17 cellular contexts compared by ENCODE assay signal in the genomic region with DNA sequence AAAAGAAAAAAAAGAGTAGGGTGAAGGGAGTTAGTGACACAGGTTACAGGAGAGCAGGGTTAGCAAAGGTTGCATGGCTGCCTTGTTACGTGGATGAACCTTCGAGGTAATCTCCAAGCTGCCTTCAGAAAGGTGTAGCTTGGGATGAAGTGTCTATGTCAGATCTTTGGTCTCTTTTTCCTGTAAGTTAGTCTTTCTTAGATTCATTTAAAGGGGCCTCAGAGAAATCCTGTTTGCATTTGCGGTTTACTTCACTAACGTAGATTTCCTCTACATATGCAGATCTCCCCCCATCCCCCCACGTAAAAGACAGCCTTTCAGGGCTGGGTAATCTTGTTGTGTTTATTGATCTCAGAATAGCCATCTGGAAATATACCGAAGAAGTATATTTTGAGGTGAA.
DNase-seq lines count a peak whose midpoint lies in the region; ATAC-seq and TF ChIP-seq lines count a peak whose summit lies in the region.
"Had no signal": no experiment of that assay in that cellular context is flagged by ENCODE, and none has a peak within 500 bp of the region (broad histone marks: within the 10 kb centered on the region; RNA-seq: fewer than 3 reads in every experiment).

No MANE protein-coding gene starts in this region.

- H3K36me3 ChIP-seq in mesendoderm (ENCODE audit: control insufficient read depth, insufficient read depth, low read length) (no peaks in the 10 kb centered on the region), transverse colon (peaks cover 0 to 2% (median 0%) of the 10 kb centered on the region in 4 donors)
- H3K36me3 ChIP-seq: left lung, neutrophil had no signal

- no peak overlapping the region for H4K91ac ChIP-seq in H9 (ENCODE audit: insufficient read length, low read depth, low read length)

- H3K9ac ChIP-seq in H9 (ENCODE audit: extremely low read depth, insufficient read length, low read length) (no peak overlapping the region), mesendoderm (ENCODE audit: low read length) (peak overlapping the region; percentile 15)

- H2AFZ ChIP-seq in H9 (ENCODE audit: low read length), result no peak overlapping the region

- CTCF ChIA-PET in activated CD8-positive, alpha-beta memory T cell treated with anti-CD3 and anti-CD28 coated beads, Interleukin-2, amount 10 ng/mL, durations not matched to agents 7 days and 5 days (lab: Charles Lee), result interaction anchor here (2.3 kb wide), 1 partner anchor 11 kb away, joined by 11 read pairs; no protein-coding TSS in a partner anchor
- CTCF ChIA-PET in activated CD8-positive, alpha-beta T cell treated with anti-CD3 and anti-CD28 coated beads, Interleukin-2, amount 10 ng/mL, durations not matched to agents 7 days and 5 days (lab: Charles Lee), result interaction anchor here (0.6 to 1.4 kb wide), 4 partner anchors 8 to 86 kb away, joined by 3 to 15 read pairs (median 3); no protein-coding TSS in a partner anchor

- DNase-seq in activated CD8-positive, alpha-beta memory T cell treated with anti-CD3 and anti-CD28 coated beads, Interleukin-2, amount 10 ng/mL, durations not matched to agents 7 days and 5 days, result peak; percentile 43
- no peak for DNase-seq in activated CD8-positive, alpha-beta memory T cell treated with anti-CD3 and anti-CD28 coated beads, Interleukin-2, amount 50 U/mL, for 48 hours
- no peak for DNase-seq in H9
- peak; percentile 68 for DNase-seq in activated CD8-positive, alpha-beta T cell treated with anti-CD3 and anti-CD28 coated beads, Interleukin-2, amount 10 ng/mL, durations not matched to agents 7 days and 5 days
- DNase-seq in mesendoderm, result no peak
- no peak for DNase-seq in COR-L47 (lab: John Stamatoyannopoulos, UW)
- DNase-seq in transverse colon, result no peak
- no peak for DNase-seq in ecto neural progenitor cell (ENCODE audit: low spot score)
- DNase-seq: activated CD4-positive, CD25-positive, alpha-beta regulatory T cell; cortex of kidney; erythroblast; left lung; NCI-H226; retina had no signal

- H3K4me3 Mint-ChIP-seq in activated CD8-positive, alpha-beta memory T cell treated with anti-CD3 and anti-CD28 coated beads, Interleukin-2, amount 10 ng/mL, durations not matched to agents 7 days and 5 days, result peak overlapping the region; percentile 31
- H3K4me3 Mint-ChIP-seq in H9, result peak overlapping the region in 1 of 2 experiments; percentile 61; a peak in 3 of 5 replicates
- H3K4me3 Mint-ChIP-seq in activated CD8-positive, alpha-beta T cell treated with anti-CD3 and anti-CD28 coated beads, Interleukin-2, amount 10 ng/mL, durations not matched to agents 7 days and 5 days, result peak overlapping the region; percentile 65

- no peak overlapping the region for H3K4ac ChIP-seq in H9 (ENCODE audit: low read depth, low read length)
- no peak overlapping the region for H3K4ac ChIP-seq in mesendoderm (ENCODE audit: low read depth, low read length)

- H2AK5ac ChIP-seq in H9 (ENCODE audit: insufficient read length, low read length) (no peak overlapping the region), mesendoderm (ENCODE audit: low read length) (no peak overlapping the region)

- no peak overlapping the region for H4K5ac ChIP-seq in H9 (ENCODE audit: insufficient read length, low read depth, low read length)
- no peak overlapping the region for H4K5ac ChIP-seq in mesendoderm (ENCODE audit: low read length)

- peaks cover 3% of the 10 kb centered on the region for H3K36me3 Mint-ChIP-seq in activated CD8-positive, alpha-beta memory T cell treated with anti-CD3 and anti-CD28 coated beads, Interleukin-2, amount 10 ng/mL, durations not matched to agents 7 days and 5 days
- peaks cover 11 to 34% (median 34%) of the 10 kb centered on the region in 3 experiments for H3K36me3 Mint-ChIP-seq in H9 (ENCODE audit: insufficient read depth in 1 of 3, low read depth in 3 of 3)
- peaks cover 13% of the 10 kb centered on the region for H3K36me3 Mint-ChIP-seq in activated CD8-positive, alpha-beta T cell treated with anti-CD3 and anti-CD28 coated beads, Interleukin-2, amount 10 ng/mL, durations not matched to agents 7 days and 5 days (ENCODE audit: low read depth)

- no peak overlapping the region for H2BK120ac ChIP-seq in H9 (ENCODE audit: low read depth, low read length, poor library complexity, severe bottlenecking)
- H2BK120ac ChIP-seq in mesendoderm (ENCODE audit: low read depth, low read length), result no peak overlapping the region

- TF ChIP-seq CTCF in H9 (conservative IDR thresholded peaks at IDR 0.05), result no peak
- TF ChIP-seq CTCF in transverse colon (IDR thresholded peaks at IDR 0.05), result no peak

- no peaks in the 10 kb centered on the region for H4K20me1 ChIP-seq in H9 (ENCODE audit: control insufficient read depth, insufficient read depth, insufficient read length)

- no peak for TF ChIP-seq EP300 in transverse colon (IDR thresholded peaks at IDR 0.05; ENCODE audit: low read depth)

- H3K18ac ChIP-seq in H9 (ENCODE audit: insufficient read length, low read depth, low read length) (no peak overlapping the region), mesendoderm (ENCODE audit: low read length) (no peak overlapping the region)

- no peak for TF ChIP-seq POLR2A in transverse colon (IDR thresholded peaks at IDR 0.05)

- H4K8ac ChIP-seq in H9 (replicated peaks; ENCODE audit: insufficient read length, low read depth, low read length) (no peak overlapping the region), mesendoderm (ENCODE audit: low read depth, low read length) (no peak overlapping the region)

- H3K27me3 ChIP-seq in H9 (ENCODE audit: insufficient read depth, low read length) (no peaks in the 10 kb centered on the region), mesendoderm (ENCODE audit: insufficient read depth, low read length, poor library complexity) (no peaks in the 10 kb centered on the region), transverse colon (no peaks in the 10 kb centered on the region)
- H3K27me3 ChIP-seq: left lung, neutrophil had no signal

- H3K23ac ChIP-seq in H9 (ENCODE audit: insufficient read length, low read depth, low read length) (no peak overlapping the region), mesendoderm (ENCODE audit: low read length) (no peak overlapping the region)

- intact Hi-C loops in transverse colon (cut with DNase I; ENCODE audit: low total_unique reads), result no loop called here

- no CpG with 5 or more reads among the region's 6 CpGs for WGBS in H9 (ENCODE audit: extremely low coverage, insufficient read length, low lambda C conversion rate)
- no CpG with 5 or more reads among the region's 6 CpGs for WGBS in mesendoderm (ENCODE audit: extremely low coverage, insufficient coverage, low lambda C conversion rate)
- WGBS in transverse colon (ENCODE audit: low coverage in 1 of 2), 2 donors, result 89 to 92% methylated on average over 6 of the region's 6 CpGs

- H2BK20ac ChIP-seq in H9 (ENCODE audit: low read depth, low read length, poor library complexity, severe bottlenecking), result no peak overlapping the region

- peak; percentile 45 for ATAC-seq in activated CD8-positive, alpha-beta memory T cell treated with anti-CD3 and anti-CD28 coated beads, Interleukin-2, amount 10 ng/mL, durations not matched to agents 7 days and 5 days
- ATAC-seq in activated CD8-positive, alpha-beta T cell treated with anti-CD3 and anti-CD28 coated beads, Interleukin-2, amount 10 ng/mL, durations not matched to agents 7 days and 5 days, result peak; percentile 66

- H3K56ac ChIP-seq in H9 (ENCODE audit: insufficient read length, low read depth, low read length) (no peak overlapping the region), mesendoderm (ENCODE audit: low read length) (peak overlapping the region; percentile 63)

- H3K27ac Mint-ChIP-seq in activated CD8-positive, alpha-beta memory T cell treated with anti-CD3 and anti-CD28 coated beads, Interleukin-2, amount 10 ng/mL, durations not matched to agents 7 days and 5 days, result peak overlapping the region; percentile 50
- H3K27ac Mint-ChIP-seq in H9, result peak overlapping the region; percentile 74 to 89 (median 83); a peak in 5 of 7 replicates
- peak overlapping the region; percentile 89 for H3K27ac Mint-ChIP-seq in activated CD8-positive, alpha-beta T cell treated with anti-CD3 and anti-CD28 coated beads, Interleukin-2, amount 10 ng/mL, durations not matched to agents 7 days and 5 days

- H3K79me1 ChIP-seq in H9 (ENCODE audit: insufficient read depth, low read depth, low read length, poor library complexity, severe bottlenecking) (peaks cover 4% of the 10 kb centered on the region), mesendoderm (ENCODE audit: low read length) (peaks cover 5% of the 10 kb centered on the region)

- peaks cover 31% of the 10 kb centered on the region for H3K4me1 Mint-ChIP-seq in activated CD8-positive, alpha-beta memory T cell treated with anti-CD3 and anti-CD28 coated beads, Interleukin-2, amount 10 ng/mL, durations not matched to agents 7 days and 5 days
- H3K4me1 Mint-ChIP-seq in H9, result peaks cover 29 to 49% of the 10 kb centered on the region in 2 experiments
- peaks cover 43% of the 10 kb centered on the region for H3K4me1 Mint-ChIP-seq in activated CD8-positive, alpha-beta T cell treated with anti-CD3 and anti-CD28 coated beads, Interleukin-2, amount 10 ng/mL, durations not matched to agents 7 days and 5 days (ENCODE audit: low read depth)

- H3K14ac ChIP-seq in H9 (ENCODE audit: insufficient read depth, low read length), result no peak overlapping the region

- H3K27me3 Mint-ChIP-seq in activated CD8-positive, alpha-beta memory T cell treated with anti-CD3 and anti-CD28 coated beads, Interleukin-2, amount 10 ng/mL, durations not matched to agents 7 days and 5 days, result no peaks in the 10 kb centered on the region
- no peaks in the 10 kb centered on the region; the same call in 1 of the 2 replicates for H3K27me3 Mint-ChIP-seq in H9 (ENCODE audit: low read depth)
- no peaks in the 10 kb centered on the region for H3K27me3 Mint-ChIP-seq in activated CD8-positive, alpha-beta T cell treated with anti-CD3 and anti-CD28 coated beads, Interleukin-2, amount 10 ng/mL, durations not matched to agents 7 days and 5 days (ENCODE audit: low read depth)

- H3K4me2 ChIP-seq in H9 (ENCODE audit: insufficient read depth, insufficient read length, low read length) (peak overlapping the region; percentile 4), mesendoderm (ENCODE audit: low read length) (no peak overlapping the region)

- H3K4me3 ChIP-seq in mesendoderm (ENCODE audit: low read length) (no peak overlapping the region), transverse colon (no peak overlapping the region)
- H3K4me3 ChIP-seq: HAP-1, left lung had no signal

- H3K4me1 ChIP-seq in H9 (ENCODE audit: insufficient read depth, low read length) (no peaks in the 10 kb centered on the region), mesendoderm (ENCODE audit: control insufficient read depth, low read depth, low read length) (no peaks in the 10 kb centered on the region), transverse colon (peaks cover 0 to 7% (median 0%) of the 10 kb centered on the region in 4 donors)
- H3K4me1 ChIP-seq: left lung had no signal

- in situ Hi-C loops in transverse colon (cut with MboI; ENCODE audit: low pct_ligation_motif_present in 1 of 4, low pct_unique_long_range_greater_than_20kb in 1 of 4, low sequenced_read_pairs in 3 of 4), result loop anchor here in 1 of 4 donors (25.0 kb wide), 1 partner anchor 265 kb away; no protein-coding TSS in a partner anchor

- H3T11ph ChIP-seq in H9 (ENCODE audit: low read length), result no peak overlapping the region

- H2BK15ac ChIP-seq in H9 (ENCODE audit: low read depth, low read length) (no peak overlapping the region), mesendoderm (replicated peaks; ENCODE audit: low read depth) (no peak overlapping the region)

- H3K23me2 ChIP-seq in H9 (ENCODE audit: insufficient read length, low read depth, low read length, poor library complexity, severe bottlenecking), result no peaks in the 10 kb centered on the region

- H3K79me2 ChIP-seq in H9 (ENCODE audit: insufficient read depth, low read length) (no peaks in the 10 kb centered on the region), mesendoderm (ENCODE audit: control insufficient read depth, insufficient read depth, low read length) (peaks cover 2% of the 10 kb centered on the region)

- POLR2A ChIA-PET in activated CD8-positive, alpha-beta T cell treated with anti-CD3 and anti-CD28 coated beads, Interleukin-2, amount 10 ng/mL, durations not matched to agents 7 days and 5 days (lab: Charles Lee), result no interaction called here

- H2BK5ac ChIP-seq in H9 (ENCODE audit: insufficient read length, low read length), result no peak overlapping the region
- H2BK5ac ChIP-seq in mesendoderm (ENCODE audit: low read length), result no peak overlapping the region

- no peaks in the 10 kb centered on the region for H3K9me3 Mint-ChIP-seq in activated CD8-positive, alpha-beta memory T cell treated with anti-CD3 and anti-CD28 coated beads, Interleukin-2, amount 10 ng/mL, durations not matched to agents 7 days and 5 days (ENCODE audit: low read depth)
- no peaks in the 10 kb centered on the region for H3K9me3 Mint-ChIP-seq in H9
- H3K9me3 Mint-ChIP-seq in activated CD8-positive, alpha-beta T cell treated with anti-CD3 and anti-CD28 coated beads, Interleukin-2, amount 10 ng/mL, durations not matched to agents 7 days and 5 days (ENCODE audit: insufficient read depth), result no peaks in the 10 kb centered on the region

- H2BK12ac ChIP-seq in H9 (ENCODE audit: insufficient read length, low read depth, low read length), result no peak overlapping the region

- H3K27ac ChIP-seq in H9 (ENCODE audit: insufficient read length, low read depth, low read length) (no peak overlapping the region), mesendoderm (ENCODE audit: low read depth, low read length) (no peak overlapping the region), transverse colon (no peak overlapping the region)
- H3K27ac ChIP-seq: C4-2B, left lung, neutrophil had no signal

- H3K9me3 ChIP-seq in H9 (ENCODE audit: control insufficient read depth, low read depth, low read length), result no peaks in the 10 kb centered on the region
- no peaks in the 10 kb centered on the region for H3K9me3 ChIP-seq in transverse colon
- H3K9me3 ChIP-seq: HAP-1, left lung, neutrophil had no signal

Comparison
In these comparisons a context has a peak if more than half of its experiments do, and no peak if none do; other contexts are left out.
1. DNase-seq: peak in activated CD8-positive, alpha-beta memory T cell treated with anti-CD3 and anti-CD28 coated beads, Interleukin-2, amount 10 ng/mL, durations not matched to agents 7 days and 5 days (single experiment) and activated CD8-positive, alpha-beta T cell treated with anti-CD3 and anti-CD28 coated beads, Interleukin-2, amount 10 ng/mL, durations not matched to agents 7 days and 5 days (single experiment); none in activated CD8-positive, alpha-beta memory T cell treated with anti-CD3 and anti-CD28 coated beads, Interleukin-2, amount 50 U/mL, for 48 hours (single experiment), H9 (single experiment), mesendoderm (single experiment), COR-L47 (single experiment), transverse colon (single experiment) and ecto neural progenitor cell (single experiment).
2. Peak in every context shown above with its lines, with median percentiles within 50 percentile points of each other: H3K27ac Mint-ChIP-seq.